In genomic region chr4:178894126-178894525, GRCh38 we compare ENCODE assay signal across 1 cellular context.
TF ChIP-seq lines count a peak whose summit lies in the region.

No MANE protein-coding gene starts in this region.

TF ChIP-seq in H1, 55 proteins besides CTCF, POLR2A, EP300 and RAD21 (continued from another document):
- TF ChIP-seq SRF (IDR thresholded peaks at IDR 0.05; ENCODE audit: low read depth, low read length): no peak
- TF ChIP-seq JUN (IDR thresholded peaks at IDR 0.05; ENCODE audit: low read depth, low read length): no peak
- TF ChIP-seq TCF12 (IDR thresholded peaks at IDR 0.05; ENCODE audit: low read depth, low read length): no peak
TF ChIP-seq in H1: peak in this region for 0.
